12 cellular contexts compared by ENCODE assay signal in genomic region chr11:2389344-2390026, GRCh38. TPM values are rescaled to one million over a fixed set of nuclear protein-coding genes. Genes with fewer than 3 reads are reported as not detected.
A peak's percentile ranks its signal among the peaks of the same experiment; 100 is the strongest.
DNase-seq lines count a peak whose midpoint lies in the region; ATAC-seq and TF ChIP-seq lines count a peak whose summit lies in the region.
"Had no signal": no experiment of that assay in that cellular context is flagged by ENCODE, and none has a peak within 500 bp of the region (broad histone marks: within the 10 kb centered on the region; RNA-seq: fewer than 3 reads in every experiment).

No MANE protein-coding gene starts in this region.

- H3K27me3 ChIP-seq in Caco-2 (replicated peaks; ENCODE audit: control insufficient read depth, insufficient read depth, low read length) = no peaks in the 10 kb centered on the region
- H3K27me3 ChIP-seq in MM.1S (replicated peaks; ENCODE audit: insufficient read depth, low read length) = peaks cover 25% of the 10 kb centered on the region
- no peaks in the 10 kb centered on the region for H3K27me3 ChIP-seq in psoas muscle (ENCODE audit: insufficient read depth in 3 of 3, low read length in 2 of 3)
- H3K27me3 ChIP-seq: colonic mucosa had no signal

- no peaks in the 10 kb centered on the region for H4K20me1 ChIP-seq in MM.1S (ENCODE audit: insufficient read depth, low read length)

- H3K4me1 ChIP-seq in Caco-2 (peaks cover 10% of the 10 kb centered on the region; the same call in 1 of the 2 replicates), MM.1S (ENCODE audit: low read length) (peaks cover 25% of the 10 kb centered on the region), psoas muscle (peaks cover 41% of the 10 kb centered on the region)
- H3K4me1 ChIP-seq: colonic mucosa had no signal

- no peaks in the 10 kb centered on the region for H3K27me3 Mint-ChIP-seq in Caco-2 (ENCODE audit: insufficient read depth, unreplicated experiment)
- peaks cover 9% of the 10 kb centered on the region for H3K27me3 Mint-ChIP-seq in endothelial cell (ENCODE audit: unreplicated experiment)

- WGBS in psoas muscle, 3 donors = 46 to 66% (median 48%) methylated on average over 13 to 14 of the region's 14 CpGs

- CTCF ChIA-PET in Caco-2 (lab: Charles Lee) = no interaction called here

- peak in 1 of 4 donors; percentile 2 for ATAC-seq in psoas muscle
- no peak for ATAC-seq in GM18909 (IDR thresholded peaks at IDR 0.05; ENCODE audit: poor library complexity, unreplicated experiment)

- TF ChIP-seq CTCF in Caco-2 (IDR thresholded peaks at IDR 0.05; ENCODE audit: insufficient read depth in 1 of 2, low read depth in 1 of 2, low read length in 1 of 2, severe bottlenecking in 1 of 2, unreplicated experiment in 1 of 2) (no peak), MM.1S (IDR thresholded peaks at IDR 0.05; ENCODE audit: low read length) (peak; percentile 8; the same call in 1 of the 2 replicates), endothelial cell (IDR thresholded peaks at IDR 0.05; ENCODE audit: unreplicated experiment) (no peak), psoas muscle (IDR thresholded peaks at IDR 0.05) (no peak)

- H3K9me3 Mint-ChIP-seq in Caco-2 (ENCODE audit: unreplicated experiment) (no peaks in the 10 kb centered on the region), endothelial cell (ENCODE audit: unreplicated experiment) (no peaks in the 10 kb centered on the region)

- H3K4me1 Mint-ChIP-seq in Caco-2 (ENCODE audit: low read depth, unreplicated experiment) (peaks cover 8% of the 10 kb centered on the region), endothelial cell (ENCODE audit: unreplicated experiment) (peaks cover 15% of the 10 kb centered on the region)

- H3K9me3 ChIP-seq in Caco-2 (no peaks in the 10 kb centered on the region), MM.1S (replicated peaks; ENCODE audit: insufficient read depth, low read length) (no peaks in the 10 kb centered on the region), psoas muscle (no peaks in the 10 kb centered on the region)
- H3K9me3 ChIP-seq: colonic mucosa had no signal

- DNase-seq in Caco-2 = no peak
- DNase-seq in MM.1S = no peak
- no peak for DNase-seq in endothelial cell (ENCODE audit: low spot score)
- no peak for DNase-seq in psoas muscle
- no peak for DNase-seq in stimulated activated naive CD4-positive, alpha-beta T cell treated with Interleukin-2 at 50 U/mL for 16 hours (lab: John Stamatoyannopoulos, UW)
- DNase-seq in NCI-H524 treated with DMSO at 0.1 percent for 48 hours (lab: John Stamatoyannopoulos, UW) = no peak
- DNase-seq in NCI-H524 (lab: John Stamatoyannopoulos, UW) = no peak
- DNase-seq: colonic mucosa, GF-D8, H7, KG1 had no signal

- no peaks in the 10 kb centered on the region for H3K79me2 ChIP-seq in MM.1S (ENCODE audit: low read length)

- H3K36me3 ChIP-seq in Caco-2 (ENCODE audit: control insufficient read depth, insufficient read depth, low read length) = no peaks in the 10 kb centered on the region; the same call in 1 of the 2 replicates
- no peaks in the 10 kb centered on the region for H3K36me3 ChIP-seq in MM.1S (replicated peaks; ENCODE audit: insufficient read depth, low read length)
- peaks cover 0 to 32% of the 10 kb centered on the region in 2 donors for H3K36me3 ChIP-seq in psoas muscle (ENCODE audit: insufficient read depth in 1 of 2, low read depth in 1 of 2)
- H3K36me3 ChIP-seq: colonic mucosa had no signal

- BruUV-seq in Caco-2 (replicated peaks; lab: Mats Ljungman, UMichigan) = no TSS peak

- H3F3A ChIP-seq in MM.1S (ENCODE audit: insufficient read depth, low read length) = no peaks in the 10 kb centered on the region

- H3K9me2 ChIP-seq in MM.1S (replicated peaks; ENCODE audit: insufficient read depth, low read length) = no peaks in the 10 kb centered on the region

- POLR2A ChIA-PET in Caco-2 (lab: Charles Lee) = no interaction called here

- H3K9ac ChIP-seq in MM.1S (ENCODE audit: low read length) = no peak overlapping the region

- H3K27ac ChIP-seq in MM.1S (ENCODE audit: low read length) (no peak overlapping the region), psoas muscle (peak overlapping the region; percentile 81)

- H3K36me3 Mint-ChIP-seq in Caco-2 (ENCODE audit: insufficient read depth, unreplicated experiment) (peaks cover 44% of the 10 kb centered on the region), endothelial cell (ENCODE audit: low read depth, unreplicated experiment) (peaks cover 4% of the 10 kb centered on the region)

- intact Hi-C loops in Caco-2 (cut with micrococcal nuclease; ENCODE audit: unreplicated experiment) (no loop called here), psoas muscle (cut with DNase I) (no loop called here)

- H3K4me3 Mint-ChIP-seq in Caco-2 (ENCODE audit: unreplicated experiment) (no peak overlapping the region), endothelial cell (ENCODE audit: unreplicated experiment) (peak overlapping the region; percentile 63)

- no peak overlapping the region for H2AFZ ChIP-seq in MM.1S (ENCODE audit: low read length)

- no peak overlapping the region for H3K4me2 ChIP-seq in MM.1S (ENCODE audit: low read depth, low read length)

- H3K27ac Mint-ChIP-seq in Caco-2 (ENCODE audit: unreplicated experiment) (peak overlapping the region; percentile 50), endothelial cell (ENCODE audit: unreplicated experiment) (peak overlapping the region; percentile 15)

- H3K4me3 ChIP-seq in Caco-2 (ENCODE audit: low read depth, low read length) = no peak overlapping the region
- no peak overlapping the region for H3K4me3 ChIP-seq in MM.1S (ENCODE audit: low read length)
- H3K4me3 ChIP-seq in psoas muscle = no peak overlapping the region
- H3K4me3 ChIP-seq: colonic mucosa had no signal

RNA-seq across cellular contexts. Expression of gene TSSC4, which starts 11.1 kb away (rescaled TPM):
- 46.2 and 60.9 TPM in 2 replicates for total RNA-seq in Caco-2 (2022)
- total RNA-seq in endothelial cell (ENCODE audit: unreplicated experiment) = 48.4 TPM
- total RNA-seq in psoas muscle = 10 to 100 TPM; 43.4 to 65.5 (median 51.7) TPM
- 100 to 1,000 TPM in 2 of 3 donors, 10 to 100 TPM in 1; 76.6 to 114 (median 107) TPM for polyA plus RNA-seq in psoas muscle

RNA-seq across cellular contexts. Expression of gene CD81, which starts 12.4 kb away (rescaled TPM):
- total RNA-seq in Caco-2 (2022) = 397 and 412 TPM in 2 replicates
- total RNA-seq in endothelial cell (ENCODE audit: unreplicated experiment) = 424 TPM
- total RNA-seq in psoas muscle = 100 to 1,000 TPM in 3 of 4 donors, 10 to 100 TPM in 1; 88.7 to 136 (median 117) TPM
- 100 to 1,000 TPM in 1 of 3 donors, 10 to 100 TPM in 2; 75.9 to 155 (median 90.1) TPM for polyA plus RNA-seq in psoas muscle

RNA-seq across cellular contexts. Expression of gene TRPM5, which starts 54.8 kb away (rescaled TPM):
- not detected in 2 replicates for total RNA-seq in Caco-2 (2022)
- total RNA-seq in endothelial cell (ENCODE audit: unreplicated experiment) = 0.38 TPM
- total RNA-seq in psoas muscle = not detected
- not detected for polyA plus RNA-seq in psoas muscle
- total RNA-seq: H7 had no signal

RNA-seq across cellular contexts. Expression of gene KCNQ1, which starts 55.3 kb away (rescaled TPM):
- total RNA-seq in Caco-2 (2022) = 0.72 and 1.0 TPM in 2 replicates
- total RNA-seq in endothelial cell (ENCODE audit: unreplicated experiment) = 35.3 TPM
- total RNA-seq in psoas muscle = 1 to 10 TPM; 1.1 to 3.1 (median 1.8) TPM
- polyA plus RNA-seq in psoas muscle = under 1 TPM; 0.48 to 0.98 (median 0.52) TPM
